In genomic region chr13:57624565-57625435, GRCh38 we compare ENCODE assay signal across 8 cellular contexts. TPM values are rescaled to one million over a fixed set of nuclear protein-coding genes. Genes with fewer than 3 reads are reported as not detected.
DNase-seq lines count a peak whose midpoint lies in the region; FAIRE-seq and TF ChIP-seq lines count a peak whose summit lies in the region.

No MANE protein-coding gene starts in this region.

- H3K9me3 ChIP-seq in small intestine (ENCODE audit: control insufficient read depth, low read depth) = no peaks in the 10 kb centered on the region

- H3K27ac ChIP-seq in small intestine (ENCODE audit: low read depth in 1 of 2, low read length in 1 of 2) = no peak overlapping the region

- H3K4me1 Mint-ChIP-seq in activated T-cell treated with anti-CD3 and anti-CD28 coated beads, Interleukin-2, amount 50 U/mL, for 24 hours (ENCODE audit: low read depth) = peaks cover 14% of the 10 kb centered on the region

- H3K36me3 Mint-ChIP-seq in activated T-cell treated with anti-CD3 and anti-CD28 coated beads, Interleukin-2, amount 50 U/mL, for 24 hours (ENCODE audit: low read depth) = no peaks in the 10 kb centered on the region

- WGBS in small intestine, 3 donors = 4 to 6% (median 6%) methylated on average over 5 of the region's 5 CpGs

- H3K4me1 ChIP-seq in small intestine (ENCODE audit: control insufficient read depth in 2 of 2, insufficient read depth in 1 of 2, low read depth in 1 of 2, low read length in 1 of 2) = no peaks in the 10 kb centered on the region

- FAIRE-seq in H54 (lab: Jason Lieb, UNC) = no peak
- peak; percentile 93 for FAIRE-seq in TTC549 (lab: Jason Lieb, UNC)
- FAIRE-seq in small intestine (lab: Jason Lieb, UNC) = no peak

- peaks cover 28% of the 10 kb centered on the region for H3K27me3 Mint-ChIP-seq in activated T-cell treated with anti-CD3 and anti-CD28 coated beads, Interleukin-2, amount 50 U/mL, for 24 hours

- no peaks in the 10 kb centered on the region for H3K9me3 Mint-ChIP-seq in activated T-cell treated with anti-CD3 and anti-CD28 coated beads, Interleukin-2, amount 50 U/mL, for 24 hours

- no peak overlapping the region for H3K4me3 Mint-ChIP-seq in activated T-cell treated with anti-CD3 and anti-CD28 coated beads, Interleukin-2, amount 50 U/mL, for 24 hours

- H3K27ac Mint-ChIP-seq in activated T-cell treated with anti-CD3 and anti-CD28 coated beads, Interleukin-2, amount 50 U/mL, for 24 hours = no peak overlapping the region

- peaks cover 0 to 5% of the 10 kb centered on the region in 2 donors for H3K27me3 ChIP-seq in small intestine (ENCODE audit: control insufficient read depth in 2 of 2, insufficient read depth in 2 of 2, low read length in 2 of 2)

- no peak overlapping the region for H3K4me3 ChIP-seq in small intestine (ENCODE audit: low read depth in 1 of 2, low read length in 2 of 2)

- DNase-seq in EL = peak; percentile 12
- DNase-seq in H54 (ENCODE audit: insufficient read length, low spot score) = peak; percentile 15
- DNase-seq in NCI-H1105 treated with DMSO at 0.1 percent for 48 hours (lab: John Stamatoyannopoulos, UW) = peak; percentile 70
- DNase-seq in glomerular endothelial cell (ENCODE audit: extremely low read depth, low read depth, low spot score) = peak; percentile 62
- peak; percentile 52 for DNase-seq in small intestine
- no peak for DNase-seq in activated T-cell treated with anti-CD3 and anti-CD28 coated beads, Interleukin-2, amount 50 U/mL, for 24 hours
- DNase-seq in stimulated activated CD4-positive, alpha-beta T cell treated with anti-CD3 and anti-CD28 coated beads, Interleukin-12 subunit alpha, Interleukin-12 subunit beta, amount 100 ng/mL, for 4 hours = no peak

- H3K36me3 ChIP-seq in small intestine (ENCODE audit: control insufficient read depth in 2 of 2, insufficient read depth in 2 of 2, low read length in 2 of 2) = no peaks in the 10 kb centered on the region

- TF ChIP-seq POLR2A in H54 (IDR thresholded peaks at IDR 0.05; ENCODE audit: low read depth, low read length) = no peak

RNA-seq across cellular contexts. Expression of gene PCDH17, which starts 6.7 kb away (rescaled TPM):
- 0.39 and 3.0 TPM in 2 replicates for total RNA-seq in glomerular endothelial cell
- 1 to 10 TPM in 1 of 3 donors, under 1 TPM in 1, not detected in 1; 0.22 to 1.9 TPM for polyA plus RNA-seq in small intestine

Comparison
In these comparisons a context has a peak if more than half of its experiments do, and no peak if none do; other contexts are left out.
1. DNase-seq: peak in EL (single experiment), H54 (single experiment), NCI-H1105 treated with DMSO at 0.1 percent for 48 hours (single experiment), glomerular endothelial cell (single experiment) and small intestine (single experiment); none in activated T-cell treated with anti-CD3 and anti-CD28 coated beads, Interleukin-2, amount 50 U/mL, for 24 hours (single experiment) and stimulated activated CD4-positive, alpha-beta T cell treated with anti-CD3 and anti-CD28 coated beads, Interleukin-12 subunit alpha, Interleukin-12 subunit beta, amount 100 ng/mL, for 4 hours (single experiment).